ENCODE assay signal across 1 cellular context in the genomic region with DNA sequence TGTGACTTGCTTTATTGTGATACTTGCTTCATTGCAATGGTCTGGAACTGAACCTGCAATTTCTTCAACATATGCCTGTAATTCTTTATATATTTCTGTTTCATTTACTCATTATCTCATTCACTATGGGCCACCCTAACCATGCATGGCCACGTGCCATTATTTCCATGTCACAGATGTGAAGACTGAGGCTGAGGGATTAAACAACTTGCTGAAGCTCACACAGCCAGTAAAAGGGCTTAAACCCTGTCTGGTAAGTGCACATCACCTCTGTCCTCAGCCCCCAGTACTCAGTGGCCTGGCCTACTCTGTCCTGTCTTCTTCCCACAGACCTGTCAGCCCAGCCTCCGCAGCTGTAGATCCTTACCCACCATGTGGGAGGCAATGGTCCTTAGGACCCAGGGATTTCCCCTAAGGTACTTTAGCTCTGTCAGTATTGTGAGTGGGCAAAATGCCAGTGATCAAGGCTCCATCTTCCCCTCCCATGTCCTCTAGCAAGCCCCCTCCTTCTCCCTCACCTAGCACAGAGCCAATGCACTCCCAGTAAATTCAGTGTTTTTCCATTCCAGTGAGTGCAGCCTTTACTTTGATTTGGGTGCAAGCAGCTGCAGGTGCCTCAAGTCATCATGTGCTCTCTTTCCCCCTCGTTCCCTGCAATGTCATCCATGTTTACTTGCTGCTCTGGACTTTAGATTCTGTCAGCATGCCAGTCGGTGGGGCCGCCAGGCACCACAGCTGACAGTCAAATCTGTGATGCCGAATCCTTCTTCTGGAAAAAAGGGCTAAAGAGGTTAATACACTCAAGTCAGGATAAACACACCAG.
TF ChIP-seq lines count a peak whose summit lies in the region.

No MANE protein-coding gene starts in this region.

TF ChIP-seq in HepG2, 621 proteins besides CTCF, POLR2A, EP300 and RAD21 (continued from another document and continues in another):
- TF ChIP-seq, protein P1, sequence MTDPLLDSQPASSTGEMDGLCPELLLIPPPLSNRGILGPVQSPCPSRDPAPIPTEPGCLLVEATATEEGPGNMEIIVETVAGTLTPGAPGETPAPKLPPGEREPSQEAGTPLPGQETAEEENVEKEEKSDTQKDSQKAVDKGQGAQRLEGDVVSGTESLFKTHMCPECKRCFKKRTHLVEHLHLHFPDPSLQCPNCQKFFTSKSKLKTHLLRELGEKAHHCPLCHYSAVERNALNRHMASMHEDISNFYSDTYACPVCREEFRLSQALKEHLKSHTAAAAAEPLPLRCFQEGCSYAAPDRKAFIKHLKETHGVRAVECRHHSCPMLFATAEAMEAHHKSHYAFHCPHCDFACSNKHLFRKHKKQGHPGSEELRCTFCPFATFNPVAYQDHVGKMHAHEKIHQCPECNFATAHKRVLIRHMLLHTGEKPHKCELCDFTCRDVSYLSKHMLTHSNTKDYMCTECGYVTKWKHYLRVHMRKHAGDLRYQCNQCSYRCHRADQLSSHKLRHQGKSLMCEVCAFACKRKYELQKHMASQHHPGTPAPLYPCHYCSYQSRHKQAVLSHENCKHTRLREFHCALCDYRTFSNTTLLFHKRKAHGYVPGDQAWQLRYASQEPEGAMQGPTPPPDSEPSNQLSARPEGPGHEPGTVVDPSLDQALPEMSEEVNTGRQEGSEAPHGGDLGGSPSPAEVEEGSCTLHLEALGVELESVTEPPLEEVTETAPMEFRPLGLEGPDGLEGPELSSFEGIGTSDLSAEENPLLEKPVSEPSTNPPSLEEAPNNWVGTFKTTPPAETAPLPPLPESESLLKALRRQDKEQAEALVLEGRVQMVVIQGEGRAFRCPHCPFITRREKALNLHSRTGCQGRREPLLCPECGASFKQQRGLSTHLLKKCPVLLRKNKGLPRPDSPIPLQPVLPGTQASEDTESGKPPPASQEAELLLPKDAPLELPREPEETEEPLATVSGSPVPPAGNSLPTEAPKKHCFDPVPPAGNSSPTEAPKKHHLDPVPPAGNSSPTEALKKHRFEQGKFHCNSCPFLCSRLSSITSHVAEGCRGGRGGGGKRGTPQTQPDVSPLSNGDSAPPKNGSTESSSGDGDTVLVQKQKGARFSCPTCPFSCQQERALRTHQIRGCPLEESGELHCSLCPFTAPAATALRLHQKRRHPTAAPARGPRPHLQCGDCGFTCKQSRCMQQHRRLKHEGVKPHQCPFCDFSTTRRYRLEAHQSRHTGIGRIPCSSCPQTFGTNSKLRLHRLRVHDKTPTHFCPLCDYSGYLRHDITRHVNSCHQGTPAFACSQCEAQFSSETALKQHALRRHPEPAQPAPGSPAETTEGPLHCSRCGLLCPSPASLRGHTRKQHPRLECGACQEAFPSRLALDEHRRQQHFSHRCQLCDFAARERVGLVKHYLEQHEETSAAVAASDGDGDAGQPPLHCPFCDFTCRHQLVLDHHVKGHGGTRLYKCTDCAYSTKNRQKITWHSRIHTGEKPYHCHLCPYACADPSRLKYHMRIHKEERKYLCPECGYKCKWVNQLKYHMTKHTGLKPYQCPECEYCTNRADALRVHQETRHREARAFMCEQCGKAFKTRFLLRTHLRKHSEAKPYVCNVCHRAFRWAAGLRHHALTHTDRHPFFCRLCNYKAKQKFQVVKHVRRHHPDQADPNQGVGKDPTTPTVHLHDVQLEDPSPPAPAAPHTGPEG (CRISPR knock-in tag; IDR thresholded peaks at IDR 0.05), result no peak
- TF ChIP-seq, protein P2, sequence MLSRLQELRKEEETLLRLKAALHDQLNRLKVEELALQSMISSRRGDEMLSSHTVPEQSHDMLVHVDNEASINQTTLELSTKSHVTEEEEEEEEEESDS (CRISPR knock-in tag; IDR thresholded peaks at IDR 0.05; ENCODE audit: borderline replicate concordance), result no peak; the same call in 1 of the 2 replicates
- peak; percentile 71 for TF ChIP-seq FOSL2 (CRISPR knock-in tag; IDR thresholded peaks at IDR 0.05)
- TF ChIP-seq CAMTA2 (CRISPR knock-in tag; IDR thresholded peaks at IDR 0.05; ENCODE audit: borderline replicate concordance), result 0 out of 2 replicates have a peak, but pooled peaks have one; percentile 19
- TF ChIP-seq, protein P3, sequence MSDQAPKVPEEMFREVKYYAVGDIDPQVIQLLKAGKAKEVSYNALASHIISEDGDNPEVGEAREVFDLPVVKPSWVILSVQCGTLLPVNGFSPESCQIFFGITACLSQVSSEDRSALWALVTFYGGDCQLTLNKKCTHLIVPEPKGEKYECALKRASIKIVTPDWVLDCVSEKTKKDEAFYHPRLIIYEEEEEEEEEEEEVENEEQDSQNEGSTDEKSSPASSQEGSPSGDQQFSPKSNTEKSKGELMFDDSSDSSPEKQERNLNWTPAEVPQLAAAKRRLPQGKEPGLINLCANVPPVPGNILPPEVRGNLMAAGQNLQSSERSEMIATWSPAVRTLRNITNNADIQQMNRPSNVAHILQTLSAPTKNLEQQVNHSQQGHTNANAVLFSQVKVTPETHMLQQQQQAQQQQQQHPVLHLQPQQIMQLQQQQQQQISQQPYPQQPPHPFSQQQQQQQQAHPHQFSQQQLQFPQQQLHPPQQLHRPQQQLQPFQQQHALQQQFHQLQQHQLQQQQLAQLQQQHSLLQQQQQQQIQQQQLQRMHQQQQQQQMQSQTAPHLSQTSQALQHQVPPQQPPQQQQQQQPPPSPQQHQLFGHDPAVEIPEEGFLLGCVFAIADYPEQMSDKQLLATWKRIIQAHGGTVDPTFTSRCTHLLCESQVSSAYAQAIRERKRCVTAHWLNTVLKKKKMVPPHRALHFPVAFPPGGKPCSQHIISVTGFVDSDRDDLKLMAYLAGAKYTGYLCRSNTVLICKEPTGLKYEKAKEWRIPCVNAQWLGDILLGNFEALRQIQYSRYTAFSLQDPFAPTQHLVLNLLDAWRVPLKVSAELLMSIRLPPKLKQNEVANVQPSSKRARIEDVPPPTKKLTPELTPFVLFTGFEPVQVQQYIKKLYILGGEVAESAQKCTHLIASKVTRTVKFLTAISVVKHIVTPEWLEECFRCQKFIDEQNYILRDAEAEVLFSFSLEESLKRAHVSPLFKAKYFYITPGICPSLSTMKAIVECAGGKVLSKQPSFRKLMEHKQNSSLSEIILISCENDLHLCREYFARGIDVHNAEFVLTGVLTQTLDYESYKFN (CRISPR knock-in tag; conservative IDR thresholded peaks at IDR 0.05), result peak; percentile 94
- peak; percentile 91 for TF ChIP-seq FOXP4 (CRISPR knock-in tag; IDR thresholded peaks at IDR 0.05)
- TF ChIP-seq DNMT3B (CRISPR knock-in tag; conservative IDR thresholded peaks at IDR 0.05), result no peak
- peak; percentile 91 for TF ChIP-seq HNF1B (CRISPR knock-in tag; IDR thresholded peaks at IDR 0.05)
- TF ChIP-seq MLLT10 (CRISPR knock-in tag; IDR thresholded peaks at IDR 0.05), result no peak
- no peak for TF ChIP-seq GPBP1L1 (CRISPR knock-in tag; IDR thresholded peaks at IDR 0.05)
- no peak for TF ChIP-seq AGO1 (IDR thresholded peaks at IDR 0.05; ENCODE audit: low read depth, low read length, poor library complexity, severe bottlenecking)
- peak; percentile 81; the same call in 1 of the 2 replicates for TF ChIP-seq MEF2D (CRISPR knock-in tag; IDR thresholded peaks at IDR 0.05)
- TF ChIP-seq ONECUT2 (CRISPR knock-in tag; IDR thresholded peaks at IDR 0.05), result 0 out of 2 replicates have a peak, but pooled peaks have one; percentile 36
- no peak; the same call in 1 of the 2 replicates for TF ChIP-seq MZF1 (CRISPR knock-in tag; IDR thresholded peaks at IDR 0.05; ENCODE audit: borderline replicate concordance)
- TF ChIP-seq ZBTB33 (CRISPR knock-in tag; IDR thresholded peaks at IDR 0.05), result no peak
- peak; percentile 28; the same call in 1 of the 2 replicates for TF ChIP-seq STAT6 (CRISPR knock-in tag; IDR thresholded peaks at IDR 0.05; ENCODE audit: borderline replicate concordance)
- no peak for TF ChIP-seq ZNF446 (CRISPR knock-in tag; IDR thresholded peaks at IDR 0.05)
- no peak for TF ChIP-seq CEBPB (IDR thresholded peaks at IDR 0.05; ENCODE audit: borderline replicate concordance, low read depth, low read length)
- peak; percentile 87; the same call in 1 of the 2 replicates for TF ChIP-seq MXD4 (CRISPR knock-in tag; IDR thresholded peaks at IDR 0.05)
- peak; percentile 86 for TF ChIP-seq ERF (CRISPR knock-in tag; IDR thresholded peaks at IDR 0.05)
- TF ChIP-seq NR2F1 (CRISPR knock-in tag; IDR thresholded peaks at IDR 0.05), result 0 out of 4 replicates have a peak, but pooled peaks of 1 of the 2 experiments have one; percentile 15
- no peak for TF ChIP-seq ZFY (CRISPR knock-in tag; IDR thresholded peaks at IDR 0.05)
- peak; percentile 78 for TF ChIP-seq YY1 (IDR thresholded peaks at IDR 0.05; ENCODE audit: insufficient read depth, insufficient replicate concordance, low read depth, low read length)
- no peak for TF ChIP-seq ZNF180 (CRISPR knock-in tag; IDR thresholded peaks at IDR 0.05; ENCODE audit: borderline replicate concordance, low read depth)
- TF ChIP-seq KMT2B (CRISPR knock-in tag; IDR thresholded peaks at IDR 0.05), result peak; percentile 71
- TF ChIP-seq KLF11 (CRISPR knock-in tag; IDR thresholded peaks at IDR 0.05), result peak; percentile 92; the same call in 1 of the 2 replicates
- no peak for TF ChIP-seq ZSCAN12 (CRISPR knock-in tag; IDR thresholded peaks at IDR 0.05)
- no peak; the same call in 1 of the 2 replicates for TF ChIP-seq ZNF777 (CRISPR knock-in tag; IDR thresholded peaks at IDR 0.05)
- peak; percentile 89 for TF ChIP-seq ZNF264 (CRISPR knock-in tag; IDR thresholded peaks at IDR 0.05)
- TF ChIP-seq SMARCE1 (IDR thresholded peaks at IDR 0.05; ENCODE audit: borderline replicate concordance), result no peak
- TF ChIP-seq ZNF432 (CRISPR knock-in tag; IDR thresholded peaks at IDR 0.05; ENCODE audit: borderline replicate concordance), result no peak
- no peak for TF ChIP-seq ZNF225 (CRISPR knock-in tag; IDR thresholded peaks at IDR 0.05)
- 0 out of 2 replicates have a peak, but pooled peaks have one; percentile 48 for TF ChIP-seq ZNF572 (CRISPR knock-in tag; IDR thresholded peaks at IDR 0.05)
- no peak for TF ChIP-seq TRIM24 (CRISPR knock-in tag; IDR thresholded peaks at IDR 0.05)
- TF ChIP-seq ZFP62 (CRISPR knock-in tag; IDR thresholded peaks at IDR 0.05), result no peak
